1 cellular context compared by ENCODE assay signal in genomic region chr18:48184118-48184517, GRCh38.
TF ChIP-seq lines count a peak whose summit lies in the region.

No MANE protein-coding gene starts in this region.

TF ChIP-seq in IMR-90, 13 proteins besides CTCF, POLR2A, EP300 and RAD21 (continued from another document):
- TF ChIP-seq ELK1 (IDR thresholded peaks at IDR 0.05; ENCODE audit: borderline replicate concordance, low read depth, low read length): no peak
